ENCODE assay signal across 8 cellular contexts in the genomic region with DNA sequence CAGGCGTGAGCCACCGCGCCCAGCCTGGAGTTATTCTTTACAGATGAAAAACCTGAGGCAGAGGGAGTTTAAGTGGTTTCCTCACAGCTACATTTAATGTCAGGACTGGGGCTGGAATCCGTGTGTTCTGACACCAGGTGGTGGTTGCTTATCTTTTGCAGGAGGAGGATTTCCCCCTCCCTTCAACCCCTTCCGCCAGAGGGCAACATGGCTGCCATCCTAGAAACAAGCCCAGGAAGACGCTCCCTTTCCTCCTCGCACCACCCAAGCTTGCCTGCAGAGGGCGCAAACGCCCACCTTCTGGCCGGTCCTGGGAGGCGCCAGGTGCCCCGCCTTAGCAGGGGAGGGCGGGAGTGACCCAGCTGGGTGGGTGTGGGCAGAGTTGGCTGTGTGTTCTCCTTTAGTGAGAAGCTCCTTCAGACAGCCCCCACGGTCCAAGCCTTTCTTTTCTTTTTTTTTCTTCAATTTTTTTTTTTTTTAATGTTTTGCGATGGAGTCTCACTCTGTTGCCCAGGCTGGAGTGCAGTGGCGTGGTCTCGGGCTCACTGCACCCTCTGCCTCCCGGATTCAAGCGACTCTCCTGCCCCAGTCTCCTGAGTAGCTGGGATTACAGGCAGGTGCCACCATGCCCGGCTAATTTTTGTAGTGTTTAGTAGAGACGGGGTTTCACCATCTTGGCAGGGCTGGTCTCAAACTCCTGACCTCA. TPM values are rescaled to one million over a fixed set of nuclear protein-coding genes. Genes with fewer than 3 reads are reported as not detected.
DNase-seq lines count a peak whose midpoint lies in the region; ATAC-seq and TF ChIP-seq lines count a peak whose summit lies in the region.

No MANE protein-coding gene starts in this region.

- 20% methylated on average over 12 to 16 of the region's 21 CpGs for WGBS in esophagus squamous epithelium, 2 donors

- H3K4me1 ChIP-seq in Peyer's patch (peaks cover 0 to 13% (median 0%) of the 10 kb centered on the region in 4 donors), esophagus squamous epithelium (peaks cover 0 to 8% (median 5%) of the 10 kb centered on the region in 3 donors)

- no peaks in the 10 kb centered on the region for H3K36me3 Mint-ChIP-seq in natural killer cell
- H3K36me3 Mint-ChIP-seq in stimulated activated effector memory CD8-positive, alpha-beta T cell treated with anti-CD3 and anti-CD28 coated beads, Interleukin-12 subunit alpha, Interleukin-12 subunit beta, amount 100 ng/mL, for 72 hours, result peaks cover 2% of the 10 kb centered on the region

- H3K27me3 Mint-ChIP-seq in natural killer cell (ENCODE audit: low read depth in 2 of 2), result no peaks in the 10 kb centered on the region

- no peaks in the 10 kb centered on the region for H3K36me3 ChIP-seq in Peyer's patch
- no peaks in the 10 kb centered on the region for H3K36me3 ChIP-seq in esophagus squamous epithelium

- H3K4me3 ChIP-seq in Peyer's patch (no peak overlapping the region), esophagus squamous epithelium (peak overlapping the region in 1 of 4 donors; percentile 3)

- H3K4me3 Mint-ChIP-seq in natural killer cell, result no peak overlapping the region
- peak overlapping the region; percentile 30 for H3K4me3 Mint-ChIP-seq in stimulated activated effector memory CD8-positive, alpha-beta T cell treated with anti-CD3 and anti-CD28 coated beads, Interleukin-12 subunit alpha, Interleukin-12 subunit beta, amount 100 ng/mL, for 72 hours

- H3K9me3 ChIP-seq in Peyer's patch (no peaks in the 10 kb centered on the region), esophagus squamous epithelium (peaks cover 0 to 5% (median 0%) of the 10 kb centered on the region in 3 donors)

- no peak overlapping the region for H3K27ac Mint-ChIP-seq in natural killer cell
- H3K27ac Mint-ChIP-seq in stimulated activated effector memory CD8-positive, alpha-beta T cell treated with anti-CD3 and anti-CD28 coated beads, Interleukin-12 subunit alpha, Interleukin-12 subunit beta, amount 100 ng/mL, for 72 hours, result no peak overlapping the region

- H3K9me3 Mint-ChIP-seq in natural killer cell, result no peaks in the 10 kb centered on the region
- no peaks in the 10 kb centered on the region for H3K9me3 Mint-ChIP-seq in stimulated activated effector memory CD8-positive, alpha-beta T cell treated with anti-CD3 and anti-CD28 coated beads, Interleukin-12 subunit alpha, Interleukin-12 subunit beta, amount 100 ng/mL, for 72 hours

- intact Hi-C loops in esophagus squamous epithelium (cut with DNase I) (no loop called here), natural killer cell (cut with micrococcal nuclease) (loop anchor here (1.0 to 5.0 kb wide), 2 partner anchors 51 to 226 kb away; no protein-coding TSS in a partner anchor)

- TF ChIP-seq CTCF in GM20000 (IDR thresholded peaks at IDR 0.05; ENCODE audit: extremely low read depth, missing control alignments) (peak; percentile 79), Peyer's patch (IDR thresholded peaks at IDR 0.05) (peak; percentile 70 to 94 (median 86)), esophagus squamous epithelium (IDR thresholded peaks at IDR 0.05) (peak; percentile 58 to 84 (median 75)), natural killer cell (IDR thresholded peaks at IDR 0.05) (peak; percentile 96)

- peaks cover 5 to 18% of the 10 kb centered on the region in 2 donors for H3K4me1 Mint-ChIP-seq in natural killer cell
- H3K4me1 Mint-ChIP-seq in stimulated activated effector memory CD8-positive, alpha-beta T cell treated with anti-CD3 and anti-CD28 coated beads, Interleukin-12 subunit alpha, Interleukin-12 subunit beta, amount 100 ng/mL, for 72 hours, result peaks cover 12% of the 10 kb centered on the region

- peak overlapping the region in 1 of 4 donors; percentile 39 for H3K27ac ChIP-seq in Peyer's patch
- H3K27ac ChIP-seq in esophagus squamous epithelium, result no peak overlapping the region

- H3K27me3 ChIP-seq in Peyer's patch (no peaks in the 10 kb centered on the region), esophagus squamous epithelium (peaks cover 0 to 13% (median 0%) of the 10 kb centered on the region in 4 donors)

- peak; percentile 90 for DNase-seq in AG20443 (ENCODE audit: low spot score)
- peak; percentile 90 for DNase-seq in GM20000 (ENCODE audit: low spot score)
- peak; percentile 82 for DNase-seq in M059J (ENCODE audit: low read depth)
- DNase-seq in Peyer's patch, result peak; percentile 85 to 97 (median 96)
- peak; percentile 95 for DNase-seq in activated T-cell treated with anti-CD3 and anti-CD28 coated beads, Interleukin-2, amount 50 U/mL, for 1 hour
- no peak for DNase-seq in esophagus squamous epithelium (lab: John Stamatoyannopoulos, UW)
- DNase-seq in natural killer cell, result peak; percentile 93
- peak; percentile 94 to 96 for DNase-seq in stimulated activated effector memory CD8-positive, alpha-beta T cell treated with anti-CD3 and anti-CD28 coated beads, Interleukin-12 subunit alpha, Interleukin-12 subunit beta, amount 100 ng/mL, for 72 hours (ENCODE audit: low spot score in 2 of 2)

- ATAC-seq in natural killer cell, result peak; percentile 98 to 99 (median 99)
- peak; percentile 97 for ATAC-seq in stimulated activated effector memory CD8-positive, alpha-beta T cell treated with anti-CD3 and anti-CD28 coated beads, Interleukin-12 subunit alpha, Interleukin-12 subunit beta, amount 100 ng/mL, for 72 hours

- TF ChIP-seq POLR2A in Peyer's patch (IDR thresholded peaks at IDR 0.05) (no peak), esophagus squamous epithelium (IDR thresholded peaks at IDR 0.05) (no peak)

RNA-seq across cellular contexts. Expression of a gene that starts 9.9 kb away (rescaled TPM):
- 3.8 TPM in 2 replicates for total RNA-seq in M059J (2014; rRNA removed; shearing (Covaris generic))
- total RNA-seq in Peyer's patch, result 10 to 100 TPM; 30.6 to 60.2 (median 41.9) TPM
- 10 to 100 TPM in 2 of 4 donors, 1 to 10 TPM in 2; 4.9 to 12.4 (median 10.0) TPM for total RNA-seq in esophagus squamous epithelium
- 100 to 1,000 TPM; 274 to 418 (median 390) TPM for total RNA-seq in natural killer cell

RNA-seq across cellular contexts. Expression of a gene that starts 36.9 kb away (rescaled TPM):
- not detected in 2 replicates for total RNA-seq in M059J (2014; rRNA removed; shearing (Covaris generic))
- 1 to 10 TPM in 2 of 4 donors, not detected in 2; 1.5 to 1.6 TPM for total RNA-seq in Peyer's patch
- under 1 TPM in 3 of 4 donors, not detected in 1; 0.15 to 0.57 (median 0.35) TPM for total RNA-seq in esophagus squamous epithelium
- not detected for total RNA-seq in natural killer cell

Comparison
In these comparisons a context has a peak if more than half of its experiments do, and no peak if none do; other contexts are left out.
1. RNA of a gene that starts 9.9 kb away (total RNA-seq): 274 to 418 TPM in natural killer cell; 30.6 to 60.2 TPM in Peyer's patch, 4.9 to 12.4 TPM in esophagus squamous epithelium and 3.8 TPM in M059J; every median in the first group is over 4 times any median in the second.
2. Peak in every context shown above with its lines, with median percentiles within 50 percentile points of each other: CTCF ChIP-seq.